In the genomic region with DNA sequence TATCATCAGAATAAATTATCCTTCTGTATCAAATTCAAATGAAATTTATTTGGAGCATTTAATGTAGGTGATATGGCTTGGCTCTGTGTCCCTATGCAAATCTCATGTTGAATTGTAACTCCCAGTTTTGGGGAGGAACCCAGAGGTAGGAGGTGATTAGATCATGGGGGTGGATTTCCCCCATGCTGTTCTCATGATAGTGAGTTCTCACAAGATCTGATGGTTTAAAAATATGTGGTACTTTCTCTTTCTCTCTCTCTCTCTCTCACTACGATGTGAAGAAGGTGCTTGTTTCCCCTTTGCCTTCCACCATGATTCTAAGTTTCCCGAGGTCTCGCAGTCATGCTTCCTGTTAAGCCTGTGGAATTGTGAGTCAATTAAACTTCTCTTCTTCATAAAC, we compare ENCODE assay signal across 19 cellular contexts.
DNase-seq lines count a peak whose midpoint lies in the region; ATAC-seq, FAIRE-seq and TF ChIP-seq lines count a peak whose summit lies in the region.
"Had no signal": no experiment of that assay in that cellular context is flagged by ENCODE, and none has a peak within 500 bp of the region (broad histone marks: within the 10 kb centered on the region; RNA-seq: fewer than 3 reads in every experiment).

No MANE protein-coding gene starts in this region.

- H3K4me3 Mint-ChIP-seq in activated CD4-positive, alpha-beta T cell treated with anti-CD3 and anti-CD28 coated beads, Interleukin-2, amount 10 ng/mL, durations not matched to agents 24 days and 14 days, result no peak overlapping the region
- H3K4me3 Mint-ChIP-seq: T-helper 17 cell had no signal

- no peak overlapping the region for H3K4me3 ChIP-seq in choroid plexus epithelial cell (ENCODE audit: low read depth, low read length)
- H3K4me3 ChIP-seq: A549 had no signal

- H3K4me1 Mint-ChIP-seq in activated CD4-positive, alpha-beta T cell treated with anti-CD3 and anti-CD28 coated beads, Interleukin-2, amount 10 ng/mL, durations not matched to agents 24 days and 14 days, result no peaks in the 10 kb centered on the region
- H3K4me1 Mint-ChIP-seq: T-helper 17 cell had no signal

- no peak for TF ChIP-seq CTCF in choroid plexus epithelial cell (conservative IDR thresholded peaks at IDR 0.05; ENCODE audit: low read depth, low read length)

- intact Hi-C loops in activated CD4-positive, alpha-beta T cell treated with anti-CD3 and anti-CD28 coated beads, Interleukin-2, amount 10 ng/mL, durations not matched to agents 24 days and 14 days (cut with micrococcal nuclease), result no loop called here

- H3K27me3 Mint-ChIP-seq in activated CD4-positive, alpha-beta T cell treated with anti-CD3 and anti-CD28 coated beads, Interleukin-2, amount 10 ng/mL, durations not matched to agents 24 days and 14 days, result no peaks in the 10 kb centered on the region
- H3K27me3 Mint-ChIP-seq: T-helper 17 cell had no signal

- H3K27ac Mint-ChIP-seq in activated CD4-positive, alpha-beta T cell treated with anti-CD3 and anti-CD28 coated beads, Interleukin-2, amount 10 ng/mL, durations not matched to agents 24 days and 14 days, result no peak overlapping the region
- H3K27ac Mint-ChIP-seq: T-helper 17 cell had no signal

- no peak for TF ChIP-seq POLR2A in GM12892 (IDR thresholded peaks at IDR 0.05; ENCODE audit: low read depth, low read length)

- no peak for DNase-seq in GM12892 (ENCODE audit: insufficient read length)
- peak; percentile 35 for DNase-seq in choroid plexus epithelial cell (ENCODE audit: low read depth)
- no peak for DNase-seq in activated CD4-positive, alpha-beta T cell treated with anti-CD3 and anti-CD28 coated beads, Interleukin-2, amount 10 ng/mL, durations not matched to agents 24 days and 14 days
- DNase-seq: AML-193, Calu3, GOT3, NCI-H1048, NCI-H446, NCI-H748 treated with DMSO at 0.1 percent for 48 hours, SHP77, T-helper 17 cell had no signal

- ATAC-seq in GM21723 (IDR thresholded peaks at IDR 0.05; ENCODE audit: unreplicated experiment) (peak; percentile 61), HG03442 (IDR thresholded peaks at IDR 0.05; ENCODE audit: unreplicated experiment) (peak; percentile 52), HG02938 (IDR thresholded peaks at IDR 0.05; ENCODE audit: unreplicated experiment) (no peak), GM21526 (IDR thresholded peaks at IDR 0.05; ENCODE audit: low FRiP score, unreplicated experiment) (no peak), GM18858 (IDR thresholded peaks at IDR 0.05; ENCODE audit: unreplicated experiment) (no peak)
- ATAC-seq: A549, Panc1, T-helper 17 cell had no signal

- H3K9me3 Mint-ChIP-seq in activated CD4-positive, alpha-beta T cell treated with anti-CD3 and anti-CD28 coated beads, Interleukin-2, amount 10 ng/mL, durations not matched to agents 24 days and 14 days, result no peaks in the 10 kb centered on the region

- peak; percentile 27 for FAIRE-seq in GM12892 (lab: Jason Lieb, UNC)
- FAIRE-seq: A549, G401.6 had no signal

- H3K36me3 Mint-ChIP-seq in activated CD4-positive, alpha-beta T cell treated with anti-CD3 and anti-CD28 coated beads, Interleukin-2, amount 10 ng/mL, durations not matched to agents 24 days and 14 days (ENCODE audit: low read depth), result no peaks in the 10 kb centered on the region

Comparison
In these comparisons a context has a peak if more than half of its experiments do, and no peak if none do; other contexts are left out.
1. ATAC-seq: peak in GM21723 (single experiment) and HG03442 (single experiment); none in HG02938 (single experiment), GM21526 (single experiment) and GM18858 (single experiment).